Comparison of ENCODE assay signal across 8 cellular contexts in genomic region chr16:3474870-3475269, GRCh38. TPM values are rescaled to one million over a fixed set of nuclear protein-coding genes. Genes with fewer than 3 reads are reported as not detected.
"Had no signal": no experiment of that assay in that cellular context is flagged by ENCODE, and none has a peak within 500 bp of the region (broad histone marks: within the 10 kb centered on the region; RNA-seq: fewer than 3 reads in every experiment).

No MANE protein-coding gene starts in this region.

RNA-seq across cellular contexts. Expression of gene C16orf90, which starts 20.4 kb away (rescaled TPM):
- total RNA-seq: HT1080, LHCN-M2, MCF 10A, OCI-LY7, PC-3, SK-MEL-5 had no signal
- polyA plus RNA-seq: IgD-negative memory B cell, SK-N-SH had no signal

RNA-seq across cellular contexts. Expression of gene ZNF597, which starts 31.6 kb away (rescaled TPM):
- total RNA-seq: PC-3 had no signal
